10 cellular contexts compared by ENCODE assay signal in genomic region chr9:91245432-91246313, GRCh38.
A peak's percentile ranks its signal among the peaks of the same experiment; 100 is the strongest.
DNase-seq lines count a peak whose midpoint lies in the region; ATAC-seq, FAIRE-seq and TF ChIP-seq lines count a peak whose summit lies in the region.
"Had no signal": no experiment of that assay in that cellular context is flagged by ENCODE, and none has a peak within 500 bp of the region (broad histone marks: within the 10 kb centered on the region; RNA-seq: fewer than 3 reads in every experiment).

No MANE protein-coding gene starts in this region.

- ATAC-seq in activated CD4-positive, alpha-beta T cell treated with anti-CD3 and anti-CD28 coated beads for 36 hours: peak; percentile 98
- ATAC-seq: upper lobe of right lung had no signal

- no peaks in the 10 kb centered on the region for H3K9me3 Mint-ChIP-seq in activated CD4-positive, alpha-beta T cell treated with anti-CD3 and anti-CD28 coated beads for 36 hours (ENCODE audit: low read depth)

- 66 to 76% (median 70%) methylated on average over 8 of the region's 8 CpGs for WGBS in small intestine, 3 donors

- no peaks in the 10 kb centered on the region for H3K4me1 ChIP-seq in small intestine (ENCODE audit: control insufficient read depth in 2 of 2, insufficient read depth in 1 of 2, low read depth in 1 of 2, low read length in 1 of 2)
- H3K4me1 ChIP-seq: upper lobe of right lung had no signal

- intact Hi-C loops in activated CD4-positive, alpha-beta T cell treated with anti-CD3 and anti-CD28 coated beads for 36 hours (cut with DNase I, micrococcal nuclease): loop anchor here (1.0 kb wide), 2 partner anchors 37 to 52 kb away; no protein-coding TSS in a partner anchor

- peaks cover 15% of the 10 kb centered on the region for H3K36me3 Mint-ChIP-seq in activated CD4-positive, alpha-beta T cell treated with anti-CD3 and anti-CD28 coated beads for 36 hours (ENCODE audit: low read depth)

- POLR2A ChIA-PET in activated CD4-positive, alpha-beta T cell treated with anti-CD3 and anti-CD28 coated beads for 36 hours (lab: Charles Lee): interaction anchor here (0.6 to 1.5 kb wide), 5 partner anchors 38 to 179 kb away, joined by 3 to 6 read pairs (median 3); no protein-coding TSS in a partner anchor
- POLR2A ChIA-PET in HEK293T (lab: Yijun Ruan, JAX): no interaction called here

- peaks cover 0 to 2% of the 10 kb centered on the region in 2 donors for H3K36me3 ChIP-seq in small intestine (ENCODE audit: control insufficient read depth in 2 of 2, insufficient read depth in 2 of 2, low read length in 2 of 2)
- H3K36me3 ChIP-seq: upper lobe of right lung had no signal

- no peaks in the 10 kb centered on the region for H3K27me3 ChIP-seq in small intestine (ENCODE audit: control insufficient read depth in 2 of 2, insufficient read depth in 2 of 2, low read length in 2 of 2)
- H3K27me3 ChIP-seq: upper lobe of right lung had no signal

- CTCF ChIA-PET in activated CD4-positive, alpha-beta T cell treated with anti-CD3 and anti-CD28 coated beads for 36 hours (lab: Charles Lee): interaction anchor here (0.5 kb wide), 1 partner anchor 126 kb away, joined by 4 read pairs; no protein-coding TSS in a partner anchor
- CTCF ChIA-PET in HEK293T (lab: Yijun Ruan, JAX): no interaction called here

- no peak overlapping the region for H3K4me3 Mint-ChIP-seq in activated CD4-positive, alpha-beta T cell treated with anti-CD3 and anti-CD28 coated beads for 36 hours

- peak overlapping the region; percentile 86 for H3K27ac Mint-ChIP-seq in activated CD4-positive, alpha-beta T cell treated with anti-CD3 and anti-CD28 coated beads for 36 hours

- no peak overlapping the region for H3K27ac ChIP-seq in small intestine (ENCODE audit: low read depth in 1 of 2, low read length in 1 of 2)
- H3K27ac ChIP-seq: upper lobe of right lung had no signal

- no peak for TF ChIP-seq CTCF in cardiac fibroblast (IDR thresholded peaks at IDR 0.05; ENCODE audit: low read depth, low read length)

- H3K4me1 Mint-ChIP-seq in activated CD4-positive, alpha-beta T cell treated with anti-CD3 and anti-CD28 coated beads for 36 hours: peaks cover 28% of the 10 kb centered on the region

- no peak for FAIRE-seq in small intestine (lab: Jason Lieb, UNC)
- FAIRE-seq: TTC549 had no signal

- DNase-seq in activated CD4-positive, alpha-beta T cell treated with anti-CD3 and anti-CD28 coated beads for 36 hours: peak; percentile 34
- DNase-seq in activated CD4-positive, alpha-beta T cell treated with anti-CD3 and anti-CD28 coated beads for 48 hours: no peak
- DNase-seq in NCI-H69 (lab: John Stamatoyannopoulos, UW) (peak; percentile 51), cardiac fibroblast (ENCODE audit: low read depth in 2 of 2) (peak; percentile 32 to 61), small intestine (peak; percentile 23), HEK293T (ENCODE audit: extremely low spot score) (no peak), DMS153 (lab: John Stamatoyannopoulos, UW) (no peak), anterior cingulate cortex (lab: John Stamatoyannopoulos, UW) (no peak)
- DNase-seq: upper lobe of right lung had no signal

- no peaks in the 10 kb centered on the region for H3K27me3 Mint-ChIP-seq in activated CD4-positive, alpha-beta T cell treated with anti-CD3 and anti-CD28 coated beads for 36 hours

- no peaks in the 10 kb centered on the region for H3K9me3 ChIP-seq in small intestine (ENCODE audit: control insufficient read depth, low read depth)
- H3K9me3 ChIP-seq: upper lobe of right lung had no signal

- H3K4me3 ChIP-seq in cardiac fibroblast (replicated peaks in 1 of 2; ENCODE audit: low read depth in 2 of 2, low read length in 2 of 2): no peak overlapping the region
- no peak overlapping the region for H3K4me3 ChIP-seq in small intestine (ENCODE audit: low read depth in 1 of 2, low read length in 2 of 2)
- H3K4me3 ChIP-seq: upper lobe of right lung had no signal

TF ChIP-seq in HEK293T, 16 proteins besides CTCF, POLR2A, EP300 and RAD21:
- TF ChIP-seq SP1 (IDR thresholded peaks at IDR 0.05) (no peak), ZNF384 (IDR thresholded peaks at IDR 0.05) (no peak), TARDBP (IDR thresholded peaks at IDR 0.05) (no peak), ELF4 (IDR thresholded peaks at IDR 0.05) (no peak), BHLHE40 (IDR thresholded peaks at IDR 0.05; ENCODE audit: borderline replicate concordance) (no peak), SUZ12 (IDR thresholded peaks at IDR 0.05) (no peak)

Comparison
In these comparisons a context has a peak if more than half of its experiments do, and no peak if none do; other contexts are left out.
1. DNase-seq: peak in activated CD4-positive, alpha-beta T cell treated with anti-CD3 and anti-CD28 coated beads for 36 hours (single experiment), NCI-H69 (single experiment), cardiac fibroblast (2 of 2) and small intestine (single experiment); none in activated CD4-positive, alpha-beta T cell treated with anti-CD3 and anti-CD28 coated beads for 48 hours (single experiment), HEK293T (single experiment), DMS153 (single experiment) and anterior cingulate cortex (0 of 58).